In the genomic region with DNA sequence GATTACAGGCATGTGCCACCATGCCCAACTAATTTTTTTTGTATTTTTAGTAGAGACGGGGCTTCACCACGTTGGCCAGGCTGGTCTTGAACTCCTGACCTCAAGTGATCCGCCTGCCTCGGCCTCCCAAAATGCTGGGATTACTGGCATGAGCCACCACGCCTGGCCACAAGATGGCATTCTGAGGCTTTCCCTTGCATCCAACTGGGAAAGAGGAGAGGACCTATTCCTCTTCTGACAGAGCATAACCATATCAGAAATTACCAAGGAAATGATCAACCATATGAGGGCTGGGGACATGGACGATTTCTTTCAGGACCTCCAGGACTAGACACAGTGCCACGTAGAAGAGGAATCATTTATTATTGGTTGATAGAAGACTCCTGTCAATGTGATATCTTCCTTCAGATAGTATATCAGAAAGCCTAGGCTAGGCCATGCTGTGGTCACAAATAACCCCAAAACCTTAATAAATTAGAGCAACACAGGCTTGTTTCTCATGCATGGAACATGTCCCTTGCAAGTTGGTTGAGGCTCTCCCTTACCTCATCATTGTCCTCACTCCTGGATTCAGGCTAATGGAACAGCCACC, we compare ENCODE assay signal across 9 cellular contexts.
DNase-seq lines count a peak whose midpoint lies in the region; ATAC-seq, FAIRE-seq and TF ChIP-seq lines count a peak whose summit lies in the region.
"Had no signal": no experiment of that assay in that cellular context is flagged by ENCODE, and none has a peak within 500 bp of the region (broad histone marks: within the 10 kb centered on the region; RNA-seq: fewer than 3 reads in every experiment).

No MANE protein-coding gene starts in this region.

- no peak for ATAC-seq in activated CD8-positive, alpha-beta T cell treated with anti-CD3 and anti-CD28 coated beads for 36 hours
- ATAC-seq in HG02642 (IDR thresholded peaks at IDR 0.05; ENCODE audit: poor library complexity, unreplicated experiment) = no peak

- CTCF ChIA-PET in endothelial cell of umbilical vein (lab: Charles Lee) = interaction anchor here (0.7 to 3.0 kb wide), 5 partner anchors 9 to 390 kb away, joined by 3 to 40 read pairs (median 7); no protein-coding TSS in a partner anchor
- CTCF ChIA-PET in activated CD8-positive, alpha-beta T cell treated with anti-CD3 and anti-CD28 coated beads for 36 hours (lab: Charles Lee) = no interaction called here

- TF ChIP-seq CTCF in endothelial cell of umbilical vein (IDR thresholded peaks at IDR 0.05; ENCODE audit: extremely low read depth in 1 of 2, insufficient read depth in 1 of 2, low read depth in 1 of 2, low read length in 2 of 2) (peak; percentile 38 to 64), nephron progenitor cell (IDR thresholded peaks at IDR 0.05) (peak; percentile 38)
- TF ChIP-seq CTCF in activated CD8-positive, alpha-beta T cell treated with anti-CD3 and anti-CD28 coated beads for 36 hours (IDR thresholded peaks at IDR 0.05) = no peak

- dilution Hi-C loops in endothelial cell of umbilical vein (cut with MboI; ENCODE audit: extremely low pct_ligation_motif_present, low sequenced_read_pairs) = no loop called here

- H2AFZ ChIP-seq in endothelial cell of umbilical vein (ENCODE audit: low read depth, low read length) = no peak overlapping the region

- H3K9me1 ChIP-seq in endothelial cell of umbilical vein (replicated peaks; ENCODE audit: control insufficient read depth, extremely low read depth, insufficient read depth, low read length) = no peaks in the 10 kb centered on the region

- H3K27ac Mint-ChIP-seq in nephron progenitor cell = no peak overlapping the region
- H3K27ac Mint-ChIP-seq in activated CD8-positive, alpha-beta T cell treated with anti-CD3 and anti-CD28 coated beads for 36 hours = no peak overlapping the region
- H3K27ac Mint-ChIP-seq: activated B cell treated with CpG ODN at 0.5 μM for 24 hours had no signal

- peaks cover 17% of the 10 kb centered on the region for H3K4me1 Mint-ChIP-seq in nephron progenitor cell
- no peaks in the 10 kb centered on the region for H3K4me1 Mint-ChIP-seq in activated CD8-positive, alpha-beta T cell treated with anti-CD3 and anti-CD28 coated beads for 36 hours (ENCODE audit: low read depth)
- H3K4me1 Mint-ChIP-seq: activated B cell treated with CpG ODN at 0.5 μM for 24 hours had no signal

- no peak for TF ChIP-seq POLR2A in endothelial cell of umbilical vein (IDR thresholded peaks at IDR 0.05; ENCODE audit: low read depth, low read length)

- H3K79me2 ChIP-seq in endothelial cell of umbilical vein (ENCODE audit: control insufficient read depth, insufficient read depth, low read length) = no peaks in the 10 kb centered on the region

- H3K9me3 Mint-ChIP-seq in nephron progenitor cell = no peaks in the 10 kb centered on the region
- peaks cover 3% of the 10 kb centered on the region for H3K9me3 Mint-ChIP-seq in activated CD8-positive, alpha-beta T cell treated with anti-CD3 and anti-CD28 coated beads for 36 hours
- H3K9me3 Mint-ChIP-seq: activated B cell treated with CpG ODN at 0.5 μM for 24 hours had no signal

- no peak for FAIRE-seq in endothelial cell of umbilical vein (lab: Jason Lieb, UNC)

- H4K20me1 ChIP-seq in endothelial cell of umbilical vein (replicated peaks; ENCODE audit: control insufficient read depth, extremely low read depth, insufficient read depth, low read length) = no peaks in the 10 kb centered on the region

- no peaks in the 10 kb centered on the region for H3K36me3 Mint-ChIP-seq in nephron progenitor cell (ENCODE audit: low read depth)
- H3K36me3 Mint-ChIP-seq in activated CD8-positive, alpha-beta T cell treated with anti-CD3 and anti-CD28 coated beads for 36 hours (ENCODE audit: low read depth) = no peaks in the 10 kb centered on the region

- H3K4me3 Mint-ChIP-seq in nephron progenitor cell = no peak overlapping the region
- no peak overlapping the region for H3K4me3 Mint-ChIP-seq in activated CD8-positive, alpha-beta T cell treated with anti-CD3 and anti-CD28 coated beads for 36 hours
- H3K4me3 Mint-ChIP-seq: activated B cell treated with CpG ODN at 0.5 μM for 24 hours had no signal

- no peaks in the 10 kb centered on the region for H3K36me3 ChIP-seq in endothelial cell of umbilical vein (ENCODE audit: control insufficient read depth in 2 of 2, extremely low read depth in 1 of 2, insufficient read depth in 2 of 2, low read length in 2 of 2)

- H3K27me3 ChIP-seq in endothelial cell of umbilical vein (ENCODE audit: control insufficient read depth in 2 of 2, insufficient read depth in 2 of 2, low read length in 2 of 2) = no peaks in the 10 kb centered on the region

- no peaks in the 10 kb centered on the region for H3K9me3 ChIP-seq in endothelial cell of umbilical vein (replicated peaks; ENCODE audit: control insufficient read depth, insufficient read depth, low read length)

- H3K27me3 Mint-ChIP-seq in nephron progenitor cell (ENCODE audit: low read depth, poor library complexity) = peaks cover 7% of the 10 kb centered on the region
- no peaks in the 10 kb centered on the region for H3K27me3 Mint-ChIP-seq in activated CD8-positive, alpha-beta T cell treated with anti-CD3 and anti-CD28 coated beads for 36 hours
- H3K27me3 Mint-ChIP-seq: activated B cell treated with CpG ODN at 0.5 μM for 24 hours had no signal

- POLR2A ChIA-PET in endothelial cell of umbilical vein (lab: Charles Lee) = no interaction called here
- POLR2A ChIA-PET in activated CD8-positive, alpha-beta T cell treated with anti-CD3 and anti-CD28 coated beads for 36 hours (lab: Charles Lee) = no interaction called here

- H3K4me3 ChIP-seq in endothelial cell of umbilical vein (replicated peaks in 1 of 3; ENCODE audit: insufficient read depth in 1 of 3, low read depth in 1 of 3, low read length in 3 of 3) = no peak overlapping the region

- H3K4me2 ChIP-seq in endothelial cell of umbilical vein (ENCODE audit: insufficient read depth, low read length) = no peak overlapping the region

- no TSS peak for BruUV-seq in endothelial cell of umbilical vein (replicated peaks; lab: Mats Ljungman, UMichigan)

- H3K27ac ChIP-seq in endothelial cell of umbilical vein (ENCODE audit: insufficient read depth, low read depth, low read length) = no peak overlapping the region

- intact Hi-C loops in endothelial cell of umbilical vein (cut with micrococcal nuclease) = loop anchor here (1.0 to 10.0 kb wide), 6 partner anchors 116 to 390 kb away; no protein-coding TSS in a partner anchor
- intact Hi-C loops in activated CD8-positive, alpha-beta T cell treated with anti-CD3 and anti-CD28 coated beads for 36 hours (cut with micrococcal nuclease) = no loop called here

- peak; percentile 68 for DNase-seq in DMS 273 (lab: John Stamatoyannopoulos, UW; ENCODE audit: unreplicated experiment)
- DNase-seq in NCI-H2171 treated with DMSO at 0.1 percent for 48 hours (lab: John Stamatoyannopoulos, UW) = peak; percentile 41
- DNase-seq in endothelial cell of umbilical vein (ENCODE audit: low read depth, low spot score) = peak; percentile 60
- DNase-seq in nephron progenitor cell = peak; percentile 15
- DNase-seq in DMS153 treated with DMSO at 0.1 percent for 48 hours (lab: John Stamatoyannopoulos, UW; ENCODE audit: unreplicated experiment) = no peak
- no peak for DNase-seq in SKM-1 (lab: John Stamatoyannopoulos, UW; ENCODE audit: unreplicated experiment)
- no peak for DNase-seq in activated CD8-positive, alpha-beta T cell treated with anti-CD3 and anti-CD28 coated beads for 36 hours
- DNase-seq: activated B cell treated with CpG ODN at 0.5 μM for 24 hours had no signal

- no peak overlapping the region for H3K9ac ChIP-seq in endothelial cell of umbilical vein (replicated peaks; ENCODE audit: extremely low read depth, insufficient read depth, low read length)

- peaks cover 18% of the 10 kb centered on the region for H3K4me1 ChIP-seq in endothelial cell of umbilical vein (ENCODE audit: control insufficient read depth, extremely low read depth, insufficient read depth, low read length)

TF ChIP-seq in endothelial cell of umbilical vein, 7 proteins besides CTCF, POLR2A, EP300 and RAD21:
- TF ChIP-seq JUN (IDR thresholded peaks at IDR 0.05; ENCODE audit: borderline replicate concordance, insufficient read depth, insufficient read length, low read depth) = no peak
- TF ChIP-seq GATA2 (IDR thresholded peaks at IDR 0.05; ENCODE audit: insufficient read depth, insufficient read length, low read depth, low read length) = no peak
- TF ChIP-seq, protein P1, sequence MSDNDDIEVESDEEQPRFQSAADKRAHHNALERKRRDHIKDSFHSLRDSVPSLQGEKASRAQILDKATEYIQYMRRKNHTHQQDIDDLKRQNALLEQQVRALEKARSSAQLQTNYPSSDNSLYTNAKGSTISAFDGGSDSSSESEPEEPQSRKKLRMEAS (IDR thresholded peaks at IDR 0.05; ENCODE audit: insufficient read depth, insufficient read length) = no peak
- no peak for TF ChIP-seq POLR2AphosphoS5 (IDR thresholded peaks at IDR 0.05; ENCODE audit: insufficient read depth, low read depth, low read length)
- no peak for TF ChIP-seq MYC (IDR thresholded peaks at IDR 0.05; ENCODE audit: low read depth, low read length)

Comparison
In these comparisons a context has a peak if more than half of its experiments do, and no peak if none do; other contexts are left out.
1. DNase-seq: peak in DMS 273 (single experiment), NCI-H2171 treated with DMSO at 0.1 percent for 48 hours (single experiment), endothelial cell of umbilical vein (single experiment) and nephron progenitor cell (single experiment); none in DMS153 treated with DMSO at 0.1 percent for 48 hours (single experiment), SKM-1 (single experiment) and activated CD8-positive, alpha-beta T cell treated with anti-CD3 and anti-CD28 coated beads for 36 hours (single experiment).